In genomic region chr15:47945869-47946666, GRCh38 we compare ENCODE assay signal across 18 cellular contexts.
DNase-seq lines count a peak whose midpoint lies in the region; ATAC-seq and TF ChIP-seq lines count a peak whose summit lies in the region.
"Had no signal": no experiment of that assay in that cellular context is flagged by ENCODE, and none has a peak within 500 bp of the region (broad histone marks: within the 10 kb centered on the region; RNA-seq: fewer than 3 reads in every experiment).

No MANE protein-coding gene starts in this region.

- no peaks in the 10 kb centered on the region for H3K4me1 Mint-ChIP-seq in activated CD4-positive, alpha-beta memory T cell treated with anti-CD3 and anti-CD28 coated beads for 36 hours (ENCODE audit: low read depth)
- no peaks in the 10 kb centered on the region for H3K4me1 Mint-ChIP-seq in activated CD4-positive, alpha-beta T cell treated with anti-CD3 and anti-CD28 coated beads, Interleukin-2, amount 10 ng/mL, durations not matched to agents 24 days and 14 days

- H3K4me3 ChIP-seq in A673 (ENCODE audit: low read depth, low read length, poor library complexity, severe bottlenecking): no peak overlapping the region
- no peak overlapping the region for H3K4me3 ChIP-seq in mesendoderm (ENCODE audit: low read length)
- H3K4me3 ChIP-seq: A549 had no signal

- peak overlapping the region; percentile 30 for H3K18ac ChIP-seq in mesendoderm (ENCODE audit: low read length)

- no peaks in the 10 kb centered on the region for H3K9me3 ChIP-seq in A673 (ENCODE audit: low read depth, low read length, poor library complexity, severe bottlenecking)
- H3K9me3 ChIP-seq: A549, SK-N-SH had no signal

- no peak overlapping the region for H3K23ac ChIP-seq in mesendoderm (ENCODE audit: low read length)

- CTCF ChIA-PET in A673 (lab: Charles Lee): no interaction called here
- CTCF ChIA-PET in activated CD4-positive, alpha-beta memory T cell treated with anti-CD3 and anti-CD28 coated beads for 36 hours (lab: Charles Lee): no interaction called here

- H3K56ac ChIP-seq in mesendoderm (ENCODE audit: low read length): no peak overlapping the region

- H3K27me3 ChIP-seq in A673 (replicated peaks; ENCODE audit: insufficient read depth, low read depth, low read length, poor library complexity) (no peaks in the 10 kb centered on the region), mesendoderm (ENCODE audit: insufficient read depth, low read length, poor library complexity) (no peaks in the 10 kb centered on the region)

- intact Hi-C loops in A673 (cut with micrococcal nuclease; ENCODE audit: unreplicated experiment): no loop called here
- intact Hi-C loops in activated CD4-positive, alpha-beta memory T cell treated with anti-CD3 and anti-CD28 coated beads for 36 hours (cut with micrococcal nuclease): no loop called here
- intact Hi-C loops in activated CD4-positive, alpha-beta T cell treated with anti-CD3 and anti-CD28 coated beads, Interleukin-2, amount 10 ng/mL, durations not matched to agents 24 days and 14 days (cut with micrococcal nuclease): no loop called here

- in situ Hi-C loops in GM13976 (cut with MboI; ENCODE audit: low sequenced_read_pairs, unreplicated experiment): no loop called here

- no peak overlapping the region for H3K9ac ChIP-seq in mesendoderm (ENCODE audit: low read length)
- H3K9ac ChIP-seq: SK-N-SH had no signal

- no peaks in the 10 kb centered on the region for H3K9me3 Mint-ChIP-seq in activated CD4-positive, alpha-beta memory T cell treated with anti-CD3 and anti-CD28 coated beads for 36 hours
- H3K9me3 Mint-ChIP-seq in activated CD4-positive, alpha-beta T cell treated with anti-CD3 and anti-CD28 coated beads, Interleukin-2, amount 10 ng/mL, durations not matched to agents 24 days and 14 days: no peaks in the 10 kb centered on the region
- H3K9me3 Mint-ChIP-seq: CD4-positive, alpha-beta T cell had no signal

- H2AK5ac ChIP-seq in mesendoderm (ENCODE audit: low read length): no peak overlapping the region

- H3K4ac ChIP-seq in mesendoderm (ENCODE audit: low read depth, low read length): no peak overlapping the region

- H3K36me3 Mint-ChIP-seq in activated CD4-positive, alpha-beta memory T cell treated with anti-CD3 and anti-CD28 coated beads for 36 hours: no peaks in the 10 kb centered on the region
- no peaks in the 10 kb centered on the region for H3K36me3 Mint-ChIP-seq in activated CD4-positive, alpha-beta T cell treated with anti-CD3 and anti-CD28 coated beads, Interleukin-2, amount 10 ng/mL, durations not matched to agents 24 days and 14 days (ENCODE audit: low read depth)

- no peak overlapping the region for H3K4me2 ChIP-seq in mesendoderm (ENCODE audit: low read length)
- H3K4me2 ChIP-seq: A549, SK-N-SH had no signal

- no peaks in the 10 kb centered on the region for H3K79me1 ChIP-seq in mesendoderm (ENCODE audit: low read length)

- H2BK15ac ChIP-seq in mesendoderm (replicated peaks; ENCODE audit: low read depth): no peak overlapping the region

- no CpG with 5 or more reads among the region's 6 CpGs for WGBS in mesendoderm (ENCODE audit: extremely low coverage, insufficient coverage, low lambda C conversion rate)

- H3K4me1 ChIP-seq in A673 (ENCODE audit: insufficient read depth, low read length, poor library complexity, severe bottlenecking): peaks cover 48% of the 10 kb centered on the region
- H3K4me1 ChIP-seq in mesendoderm (ENCODE audit: control insufficient read depth, low read depth, low read length): peaks cover 6% of the 10 kb centered on the region
- H3K4me1 ChIP-seq: A549 had no signal

- H3K79me2 ChIP-seq in mesendoderm (ENCODE audit: control insufficient read depth, insufficient read depth, low read length): no peaks in the 10 kb centered on the region

- POLR2A ChIA-PET in A673 (lab: Charles Lee; ENCODE audit: low non-redundant PET): no interaction called here
- POLR2A ChIA-PET in activated CD4-positive, alpha-beta memory T cell treated with anti-CD3 and anti-CD28 coated beads for 36 hours (lab: Charles Lee): no interaction called here

- no peak overlapping the region for H2BK120ac ChIP-seq in mesendoderm (ENCODE audit: low read depth, low read length)

- ATAC-seq in HG03432 (IDR thresholded peaks at IDR 0.05; ENCODE audit: unreplicated experiment): peak; percentile 39
- ATAC-seq: A549, PC-3 had no signal

- H3K27me3 Mint-ChIP-seq in activated CD4-positive, alpha-beta memory T cell treated with anti-CD3 and anti-CD28 coated beads for 36 hours: no peaks in the 10 kb centered on the region
- peaks cover 3% of the 10 kb centered on the region for H3K27me3 Mint-ChIP-seq in activated CD4-positive, alpha-beta T cell treated with anti-CD3 and anti-CD28 coated beads, Interleukin-2, amount 10 ng/mL, durations not matched to agents 24 days and 14 days

- DNase-seq in A673 (ENCODE audit: low spot score): peak; percentile 51
- DNase-seq in NCI-H2171 treated with DMSO at 0.1 percent for 48 hours (lab: John Stamatoyannopoulos, UW): peak; percentile 59
- no peak for DNase-seq in mesendoderm
- DNase-seq in activated CD4-positive, alpha-beta memory T cell treated with anti-CD3 and anti-CD28 coated beads for 36 hours: no peak
- DNase-seq in GM13976 (ENCODE audit: low spot score): no peak
- DNase-seq in activated CD4-positive, alpha-beta T cell treated with anti-CD3 and anti-CD28 coated beads, Interleukin-2, amount 10 ng/mL, durations not matched to agents 24 days and 14 days: no peak
- DNase-seq: Calu3; CD4-positive, alpha-beta T cell; DMS79; KG1; NCI-H1092 treated with DMSO at 0.1 percent for 48 hours; NCI-H2029; NCI-H446; NCI-H748 treated with DMSO at 0.1 percent for 48 hours; PC-3; SK-N-SH had no signal

- H3K36me3 ChIP-seq in A673 (ENCODE audit: insufficient read depth, low read length, poor library complexity, severe bottlenecking) (no peaks in the 10 kb centered on the region), mesendoderm (ENCODE audit: control insufficient read depth, insufficient read depth, low read length) (no peaks in the 10 kb centered on the region)

- no peak overlapping the region for H2BK5ac ChIP-seq in mesendoderm (ENCODE audit: low read length)

- H4K8ac ChIP-seq in mesendoderm (ENCODE audit: low read depth, low read length): no peak overlapping the region

- H4K5ac ChIP-seq in mesendoderm (ENCODE audit: low read length): no peak overlapping the region

- no TSS peak for BruUV-seq in A673 (replicated peaks; lab: Mats Ljungman, UMichigan)

- TF ChIP-seq CTCF in A673 (conservative IDR thresholded peaks at IDR 0.05; ENCODE audit: low read depth, low read length): no peak
- no peak for TF ChIP-seq CTCF in GM13976 (IDR thresholded peaks at IDR 0.05; ENCODE audit: borderline replicate concordance, control extremely low read depth, extremely low read depth, insufficient read depth, missing control alignments)

- no peak overlapping the region for H3K27ac ChIP-seq in A673 (ENCODE audit: low read depth, low read length, poor library complexity, severe bottlenecking)
- H3K27ac ChIP-seq in mesendoderm (ENCODE audit: low read depth, low read length): no peak overlapping the region
- H3K27ac ChIP-seq: A549 had no signal

- no peak overlapping the region for H3K4me3 Mint-ChIP-seq in activated CD4-positive, alpha-beta memory T cell treated with anti-CD3 and anti-CD28 coated beads for 36 hours
- H3K4me3 Mint-ChIP-seq in activated CD4-positive, alpha-beta T cell treated with anti-CD3 and anti-CD28 coated beads, Interleukin-2, amount 10 ng/mL, durations not matched to agents 24 days and 14 days: no peak overlapping the region
- H3K4me3 Mint-ChIP-seq: CD4-positive, alpha-beta T cell had no signal

- no peak overlapping the region for H3K27ac Mint-ChIP-seq in activated CD4-positive, alpha-beta memory T cell treated with anti-CD3 and anti-CD28 coated beads for 36 hours
- no peak overlapping the region for H3K27ac Mint-ChIP-seq in activated CD4-positive, alpha-beta T cell treated with anti-CD3 and anti-CD28 coated beads, Interleukin-2, amount 10 ng/mL, durations not matched to agents 24 days and 14 days
- H3K27ac Mint-ChIP-seq: CD4-positive, alpha-beta T cell had no signal

Comparison
In these comparisons a context has a peak if more than half of its experiments do, and no peak if none do; other contexts are left out.
1. DNase-seq: peak in A673 (single experiment) and NCI-H2171 treated with DMSO at 0.1 percent for 48 hours (single experiment); none in mesendoderm (single experiment), activated CD4-positive, alpha-beta memory T cell treated with anti-CD3 and anti-CD28 coated beads for 36 hours (single experiment), GM13976 (single experiment) and activated CD4-positive, alpha-beta T cell treated with anti-CD3 and anti-CD28 coated beads, Interleukin-2, amount 10 ng/mL, durations not matched to agents 24 days and 14 days (single experiment).